Comparison of ENCODE assay signal across 1 cellular context in genomic region chr2:26412091-26412673, GRCh38.
A peak's percentile ranks its signal among the peaks of the same experiment; 100 is the strongest.
TF ChIP-seq lines count a peak whose summit lies in the region.

No MANE protein-coding gene starts in this region.

TF ChIP-seq in K562, 482 proteins besides CTCF, POLR2A, EP300 and RAD21 (continued from another document and continues in another):
- TF ChIP-seq RBBP5 (IDR thresholded peaks at IDR 0.05; ENCODE audit: borderline replicate concordance, insufficient read depth, low read length, poor library complexity, severe bottlenecking) = peak; percentile 58
- peak; percentile 23; the same call in 1 of the 2 replicates for TF ChIP-seq STAT5A (IDR thresholded peaks at IDR 0.05; ENCODE audit: borderline replicate concordance, low read length)
- peak in 1 of 2 experiments; percentile 18 for TF ChIP-seq E2F6 (IDR thresholded peaks at IDR 0.05; ENCODE audit: borderline replicate concordance in 1 of 2, extremely low read depth in 1 of 2, insufficient read depth in 1 of 2, insufficient read length in 1 of 2, low read depth in 1 of 2, low read length in 1 of 2, poor library complexity in 1 of 2, severe bottlenecking in 1 of 2)
- TF ChIP-seq TAF1 (IDR thresholded peaks at IDR 0.05; ENCODE audit: control insufficient read depth, extremely low read depth, insufficient read depth, low read length, severe bottlenecking) = peak; percentile 51
- peak; percentile 24 for TF ChIP-seq HMGN3 (IDR thresholded peaks at IDR 0.05; ENCODE audit: borderline replicate concordance, extremely low read depth, insufficient read length, low read depth, low read length)
- TF ChIP-seq ZNF766 (CRISPR knock-in tag; conservative IDR thresholded peaks at IDR 0.05) = peak; percentile 96
- peak; percentile 98 for TF ChIP-seq ZNF316 (IDR thresholded peaks at IDR 0.05)
- no peak for TF ChIP-seq ZFX (CRISPR knock-in tag; IDR thresholded peaks at IDR 0.05)
- TF ChIP-seq MEF2D (tag; conservative IDR thresholded peaks at IDR 0.05; ENCODE audit: low read depth) = peak; percentile 28; the same call in 1 of the 2 replicates
- peak; percentile 53; the same call in 1 of the 2 replicates for TF ChIP-seq KLF6 (CRISPR knock-in tag; IDR thresholded peaks at IDR 0.05; ENCODE audit: borderline replicate concordance)
- no peak for TF ChIP-seq ZNF143 (CRISPR knock-in tag; IDR thresholded peaks at IDR 0.05)
- TF ChIP-seq KLF16 (IDR thresholded peaks at IDR 0.05) = peak; percentile 84
- TF ChIP-seq DDX20 (tag; IDR thresholded peaks at IDR 0.05; ENCODE audit: low read depth) = 0 out of 2 replicates have a peak, but pooled peaks have one; percentile 47
- TF ChIP-seq ATF4 (CRISPR knock-in tag; IDR thresholded peaks at IDR 0.05) = peak; percentile 63
- no peak for TF ChIP-seq NR0B1 (IDR thresholded peaks at IDR 0.05; ENCODE audit: partially characterized antibody)
- TF ChIP-seq ZBTB2 (IDR thresholded peaks at IDR 0.05) = 0 out of 2 replicates have a peak, but pooled peaks have one; percentile 72
- peak in 1 of 2 experiments; percentile 69; a peak in 1 of 4 replicates for TF ChIP-seq ZMIZ1 (IDR thresholded peaks at IDR 0.05; ENCODE audit: low read depth in 2 of 2, low read length in 2 of 2)
- peak; percentile 98 for TF ChIP-seq NFRKB (IDR thresholded peaks at IDR 0.05; ENCODE audit: low read depth)
- TF ChIP-seq LEF1 (IDR thresholded peaks at IDR 0.05) = peak; percentile 91
- TF ChIP-seq TBL1XR1 (IDR thresholded peaks at IDR 0.05; ENCODE audit: low read length in 2 of 2) = peak in 1 of 2 experiments; percentile 91; a peak in 2 of 4 replicates
- TF ChIP-seq MNT (conservative IDR thresholded peaks at IDR 0.05) = peak; percentile 48 to 78; a peak in 3 of 4 replicates
- peak; percentile 54 to 56; a peak in 3 of 4 replicates for TF ChIP-seq ARNT (IDR thresholded peaks at IDR 0.05)
- TF ChIP-seq AFF1 (IDR thresholded peaks at IDR 0.05; ENCODE audit: low read depth in 1 of 2, partially characterized antibody in 2 of 2) = peak in 1 of 2 experiments; percentile 43
- peak; percentile 83 for TF ChIP-seq SOX6 (IDR thresholded peaks at IDR 0.05)
- peak; percentile 93 for TF ChIP-seq TAF7 (tag; IDR thresholded peaks at IDR 0.05)
- TF ChIP-seq ZNF224 (CRISPR knock-in tag; IDR thresholded peaks at IDR 0.05) = no peak
- no peak for TF ChIP-seq ZNF280A (IDR thresholded peaks at IDR 0.05; ENCODE audit: low read depth, partially characterized antibody)
- no peak for TF ChIP-seq SIN3B (IDR thresholded peaks at IDR 0.05; ENCODE audit: low read depth)
- no peak; the same call in 1 of the 2 replicates for TF ChIP-seq NKRF (IDR thresholded peaks at IDR 0.05; ENCODE audit: borderline replicate concordance)
- peak; percentile 94 for TF ChIP-seq BRD9 (IDR thresholded peaks at IDR 0.05; ENCODE audit: low read depth, partially characterized antibody)
- peak in 1 of 2 experiments; percentile 55; a peak in 1 of 4 replicates for TF ChIP-seq SRF (CRISPR knock-in tag; IDR thresholded peaks at IDR 0.05)
- TF ChIP-seq NCOR1 (IDR thresholded peaks at IDR 0.05) = peak; percentile 74
- peak; percentile 97 for TF ChIP-seq BACH1 (tag; IDR thresholded peaks at IDR 0.05)
- peak; percentile 93 for TF ChIP-seq JUN (IDR thresholded peaks at IDR 0.05; ENCODE audit: borderline replicate concordance, low read depth, low read length)
- peak; percentile 65; the same call in 1 of the 2 replicates for TF ChIP-seq JUN (CRISPR knock-in tag; IDR thresholded peaks at IDR 0.05; ENCODE audit: borderline replicate concordance)
- peak; percentile 98 for TF ChIP-seq JUND (IDR thresholded peaks at IDR 0.05; ENCODE audit: borderline replicate concordance, low read depth, low read length)
- peak; percentile 96 for TF ChIP-seq JUND (tag; IDR thresholded peaks at IDR 0.05; ENCODE audit: borderline replicate concordance, low read depth, low read length)
- TF ChIP-seq MAFF (IDR thresholded peaks at IDR 0.05; ENCODE audit: low read length) = peak; percentile 86
- TF ChIP-seq MTA3 (IDR thresholded peaks at IDR 0.05; ENCODE audit: borderline replicate concordance) = peak; percentile 92
- peak; percentile 30 to 73; a peak in 3 of 4 replicates for TF ChIP-seq TRIM24 (IDR thresholded peaks at IDR 0.05)
- peak; percentile 56; the same call in 1 of the 2 replicates for TF ChIP-seq PML (IDR thresholded peaks at IDR 0.05; ENCODE audit: low read length)
- TF ChIP-seq MYC (IDR thresholded peaks at IDR 0.05; ENCODE audit: low read depth, low read length) = peak; percentile 69
- TF ChIP-seq MYC (CRISPR knock-in tag; IDR thresholded peaks at IDR 0.05; ENCODE audit: borderline replicate concordance, low read depth) = no peak
- TF ChIP-seq SP2 (IDR thresholded peaks at IDR 0.05; ENCODE audit: extremely low read depth, low read depth, low read length, poor library complexity, severe bottlenecking) = no peak
- peak; percentile 38; the same call in 1 of the 2 replicates for TF ChIP-seq ESRRA (IDR thresholded peaks at IDR 0.05; ENCODE audit: borderline replicate concordance, low read depth)
- TF ChIP-seq ILK (tag; IDR thresholded peaks at IDR 0.05; ENCODE audit: borderline replicate concordance, low read depth) = no peak
- no peak for TF ChIP-seq POU5F1 (IDR thresholded peaks at IDR 0.05; ENCODE audit: borderline replicate concordance, low read depth, low read length, partially characterized antibody)
- peak; percentile 67 for TF ChIP-seq BHLHE40 (IDR thresholded peaks at IDR 0.05; ENCODE audit: low read length)
